Comparison of ENCODE assay signal across 8 cellular contexts in genomic region chr17:8186787-8187516, GRCh38. TPM values are rescaled to one million over a fixed set of nuclear protein-coding genes. Genes with fewer than 3 reads are reported as not detected.
DNase-seq lines count a peak whose midpoint lies in the region; ATAC-seq and TF ChIP-seq lines count a peak whose summit lies in the region.

No MANE protein-coding gene starts in this region.

- H3K27ac ChIP-seq in RWPE1 = peak overlapping the region; percentile 97

- H3K36me3 ChIP-seq in BJ (ENCODE audit: control insufficient read depth, insufficient read depth, low read length) (no peaks in the 10 kb centered on the region), Loucy (ENCODE audit: insufficient read depth, low read length) (no peaks in the 10 kb centered on the region)

- peak overlapping the region; percentile 87 for H3K9ac ChIP-seq in Loucy (ENCODE audit: low read depth, low read length, poor library complexity, severe bottlenecking)

- no peaks in the 10 kb centered on the region for H3K9me2 ChIP-seq in Loucy (replicated peaks; ENCODE audit: low read depth, low read length)

- H3K27me3 ChIP-seq in BJ (ENCODE audit: control insufficient read depth, insufficient read depth, low read length) (no peaks in the 10 kb centered on the region), Loucy (ENCODE audit: insufficient read depth, low read length, poor library complexity, severe bottlenecking) (no peaks in the 10 kb centered on the region)

- H3K27me3 Mint-ChIP-seq in activated T-helper 17 cell treated with anti-CD3 and anti-CD28 coated beads, Interleukin-2, amount 50 U/mL, for 72 hours = no peaks in the 10 kb centered on the region
- H3K27me3 Mint-ChIP-seq in nephron progenitor cell (ENCODE audit: low read depth, poor library complexity) = peaks cover 17% of the 10 kb centered on the region

- peaks cover 5% of the 10 kb centered on the region for H3K4me1 Mint-ChIP-seq in activated T-helper 17 cell treated with anti-CD3 and anti-CD28 coated beads, Interleukin-2, amount 50 U/mL, for 72 hours
- H3K4me1 Mint-ChIP-seq in nephron progenitor cell = peaks cover 16% of the 10 kb centered on the region

- H3K9me3 Mint-ChIP-seq in activated T-helper 17 cell treated with anti-CD3 and anti-CD28 coated beads, Interleukin-2, amount 50 U/mL, for 72 hours = no peaks in the 10 kb centered on the region
- no peaks in the 10 kb centered on the region for H3K9me3 Mint-ChIP-seq in nephron progenitor cell

- H3K79me2 ChIP-seq in Loucy (ENCODE audit: insufficient read depth, low read length) = peaks cover 13% of the 10 kb centered on the region; the same call in 1 of the 2 replicates

- H3F3A ChIP-seq in Loucy (ENCODE audit: low read depth) = peaks cover 22% of the 10 kb centered on the region

- H2AFZ ChIP-seq in Loucy (ENCODE audit: low read length) = peak overlapping the region; percentile 89

- H3K27ac Mint-ChIP-seq in activated T-helper 17 cell treated with anti-CD3 and anti-CD28 coated beads, Interleukin-2, amount 50 U/mL, for 72 hours = no peak overlapping the region
- H3K27ac Mint-ChIP-seq in nephron progenitor cell = no peak overlapping the region

- H3K9me3 ChIP-seq in Loucy (ENCODE audit: insufficient read depth, low read depth, low read length) = no peaks in the 10 kb centered on the region

- H3K36me3 Mint-ChIP-seq in activated T-helper 17 cell treated with anti-CD3 and anti-CD28 coated beads, Interleukin-2, amount 50 U/mL, for 72 hours (ENCODE audit: low read depth) = no peaks in the 10 kb centered on the region
- no peaks in the 10 kb centered on the region for H3K36me3 Mint-ChIP-seq in nephron progenitor cell (ENCODE audit: low read depth)

- H3K4me3 ChIP-seq in BJ (ENCODE audit: low read depth, low read length) (peak overlapping the region; percentile 72), Loucy (ENCODE audit: low read length, poor library complexity, severe bottlenecking) (peak overlapping the region; percentile 84)

- POLR2A ChIA-PET in BJ (lab: Charles Lee) (interaction anchor here (0.6 to 1.4 kb wide), 2 partner anchors 25 to 35 kb away, joined by 3 read pairs; no protein-coding TSS in a partner anchor), RWPE1 (lab: Yijun Ruan, JAX; ENCODE audit: low non-redundant PET) (interaction anchor here (1.7 kb wide), 1 partner anchor 24 kb away, joined by 6 read pairs; the partner anchor contains the start of gene AURKB)

- peaks cover 5% of the 10 kb centered on the region for H4K20me1 ChIP-seq in Loucy (ENCODE audit: insufficient read depth, low read length, poor library complexity, severe bottlenecking)

- H3K4me1 ChIP-seq in Loucy (ENCODE audit: insufficient read depth, low read length, poor library complexity, severe bottlenecking) = peaks cover 32% of the 10 kb centered on the region

- peak; percentile 25 for ATAC-seq in GM21423 (IDR thresholded peaks at IDR 0.05; ENCODE audit: unreplicated experiment)
- ATAC-seq in activated T-helper 17 cell treated with anti-CD3 and anti-CD28 coated beads, Interleukin-2, amount 50 U/mL, for 72 hours (replicated peaks) = peak; percentile 58

- H3K4me3 Mint-ChIP-seq in activated T-helper 17 cell treated with anti-CD3 and anti-CD28 coated beads, Interleukin-2, amount 50 U/mL, for 72 hours = no peak overlapping the region
- H3K4me3 Mint-ChIP-seq in nephron progenitor cell = no peak overlapping the region

- TF ChIP-seq CTCF in BJ (IDR thresholded peaks at IDR 0.05; ENCODE audit: insufficient read depth, low read depth, low read length) (peak; percentile 52; the same call in 1 of the 2 replicates), Loucy (conservative IDR thresholded peaks at IDR 0.05; ENCODE audit: low read length) (no peak; the same call in 1 of the 2 replicates), RWPE1 (conservative IDR thresholded peaks at IDR 0.05; ENCODE audit: low read depth) (0 out of 2 replicates have a peak, but pooled peaks have one; percentile 24), nephron progenitor cell (IDR thresholded peaks at IDR 0.05) (no peak)

- CTCF ChIA-PET in BJ (lab: Yijun Ruan, JAX) = interaction anchor here (0.8 to 2.3 kb wide), 10 partner anchors 10 to 68 kb away, joined by 3 to 10 read pairs (median 4); partner anchors contain the start of gene TMEM107
- CTCF ChIA-PET in RWPE1 (lab: Yijun Ruan, JAX) = interaction anchor here (0.6 to 1.2 kb wide), 7 partner anchors 9 to 108 kb away, joined by 3 to 4 read pairs (median 3); no protein-coding TSS in a partner anchor

- H3K4me2 ChIP-seq in Loucy (ENCODE audit: low read depth, low read length, poor library complexity, severe bottlenecking) = peak overlapping the region; percentile 99

- DNase-seq in BJ (ENCODE audit: low read depth) = peak; percentile 79
- DNase-seq in RWPE1 (ENCODE audit: low spot score) = peak; percentile 81
- DNase-seq in fibroblast of the conjunctiva (ENCODE audit: low read depth) = peak; percentile 96
- DNase-seq in nephron progenitor cell = peak; percentile 93
- DNase-seq in stimulated activated naive CD4-positive, alpha-beta T cell (lab: John Stamatoyannopoulos, UW) = peak; percentile 78 to 97 (median 88)

RNA-seq across cellular contexts. Expression of gene BORCS6, which starts 3.0 kb away (rescaled TPM):
- polyA plus RNA-seq in BJ (2011; rRNA removed) = 3.0 and 4.5 TPM in 2 replicates
- polyA minus RNA-seq in BJ (2011; rRNA and poly(A)+ RNA removed) = 2.8 and 3.4 TPM in 2 replicates
- 1 to 10 TPM; 4.7 to 7.0 TPM for total RNA-seq in activated T-helper 17 cell treated with anti-CD3 and anti-CD28 coated beads, Interleukin-2, amount 50 U/mL, for 72 hours

RNA-seq across cellular contexts. Expression of gene TMEM107, which starts 10.8 kb away (rescaled TPM):
- 13.6 and 14.5 TPM in 2 replicates for polyA plus RNA-seq in BJ (2011; rRNA removed)
- polyA minus RNA-seq in BJ (2011; rRNA and poly(A)+ RNA removed) = 52.2 and 57.1 TPM in 2 replicates
- 10 to 100 TPM; 43.3 to 45.3 TPM for total RNA-seq in activated T-helper 17 cell treated with anti-CD3 and anti-CD28 coated beads, Interleukin-2, amount 50 U/mL, for 72 hours

RNA-seq across cellular contexts. Expression of gene AURKB, which starts 23.4 kb away (rescaled TPM):
- 13.4 and 26.1 TPM in 2 replicates for polyA plus RNA-seq in BJ (2011; rRNA removed)
- 16.9 and 28.3 TPM in 2 replicates for polyA minus RNA-seq in BJ (2011; rRNA and poly(A)+ RNA removed)
- 100 to 1,000 TPM; 158 to 161 TPM for total RNA-seq in activated T-helper 17 cell treated with anti-CD3 and anti-CD28 coated beads, Interleukin-2, amount 50 U/mL, for 72 hours

RNA-seq across cellular contexts. Expression of gene VAMP2, which starts 24.2 kb away (rescaled TPM):
- 20.1 and 22.8 TPM in 2 replicates for polyA plus RNA-seq in BJ (2011; rRNA removed)
- 7.4 and 9.6 TPM in 2 replicates for polyA minus RNA-seq in BJ (2011; rRNA and poly(A)+ RNA removed)
- total RNA-seq in activated T-helper 17 cell treated with anti-CD3 and anti-CD28 coated beads, Interleukin-2, amount 50 U/mL, for 72 hours = 10 to 100 TPM; 41.7 to 66.2 TPM

RNA-seq across cellular contexts. Expression of gene PER1, which starts 34.7 kb away (rescaled TPM):
- polyA plus RNA-seq in BJ (2011; rRNA removed) = 5.1 and 7.7 TPM in 2 replicates
- polyA minus RNA-seq in BJ (2011; rRNA and poly(A)+ RNA removed) = 11.4 and 32.7 TPM in 2 replicates
- total RNA-seq in activated T-helper 17 cell treated with anti-CD3 and anti-CD28 coated beads, Interleukin-2, amount 50 U/mL, for 72 hours = 100 to 1,000 TPM in 1 of 2 donors, 10 to 100 TPM in 1; 52.0 to 269 TPM

Comparison
In these comparisons a context has a peak if more than half of its experiments do, and no peak if none do; other contexts are left out.
1. Peak in every context shown above with its lines: DNase-seq, ATAC-seq, H3K4me3 ChIP-seq and H3K27ac ChIP-seq.
2. CTCF ChIP-seq: peak in BJ (single experiment) and RWPE1 (single experiment); none in Loucy (single experiment) and nephron progenitor cell (single experiment).